In genomic region chr20:9483131-9483530, GRCh38 we compare ENCODE assay signal across 31 cellular contexts. TPM values are rescaled to one million over a fixed set of nuclear protein-coding genes. Genes with fewer than 3 reads are reported as not detected.
"Had no signal": no experiment of that assay in that cellular context is flagged by ENCODE, and none has a peak within 500 bp of the region (broad histone marks: within the 10 kb centered on the region; RNA-seq: fewer than 3 reads in every experiment).

No MANE protein-coding gene starts in this region.

- H3K27ac ChIP-seq: breast epithelium, epithelial cell of prostate, esophagus squamous epithelium, gastrocnemius medialis, hepatocyte, left ventricle myocardium inferior, stomach, thyroid gland, upper lobe of left lung, vagina had no signal

- H3K27me3 Mint-ChIP-seq: activated CD4-positive, alpha-beta memory T cell treated with anti-CD3 and anti-CD28 coated beads, Interleukin-2, amount 10 ng/mL, durations not matched to agents 7 days and 5 days; activated CD4-positive, alpha-beta T cell treated with anti-CD3 and anti-CD28 coated beads, Interleukin-2, amount 10 ng/mL, durations not matched to agents 7 days and 5 days; activated naive CD4-positive, alpha-beta T cell treated with anti-CD3 and anti-CD28 coated beads, Interleukin-2, amount 10 ng/mL, durations not matched to agents 7 days and 5 days; activated T-cell treated with anti-CD3 and anti-CD28 coated beads, Interleukin-2, amount 50 U/mL, for 24 hours; natural killer cell treated with Interleukin-12 subunit alpha and Interleukin-12 subunit beta and Interleukin-15 and Interleukin-18, amount 100 ng/mL, for 72 hours had no signal

- H3K79me2 ChIP-seq: hepatocyte had no signal

- H3K4me3 Mint-ChIP-seq: activated CD4-positive, alpha-beta memory T cell treated with anti-CD3 and anti-CD28 coated beads, Interleukin-2, amount 10 ng/mL, durations not matched to agents 7 days and 5 days; activated CD4-positive, alpha-beta T cell treated with anti-CD3 and anti-CD28 coated beads, Interleukin-2, amount 10 ng/mL, durations not matched to agents 7 days and 5 days; activated naive CD4-positive, alpha-beta T cell treated with anti-CD3 and anti-CD28 coated beads, Interleukin-2, amount 10 ng/mL, durations not matched to agents 7 days and 5 days; activated T-cell treated with anti-CD3 and anti-CD28 coated beads, Interleukin-2, amount 50 U/mL, for 24 hours; natural killer cell treated with Interleukin-12 subunit alpha and Interleukin-12 subunit beta and Interleukin-15 and Interleukin-18, amount 100 ng/mL, for 72 hours; stimulated activated naive B cell treated with anti-CD40 and anti-IgM and Interleukin-4, amounts not matched to agents 10 μg/mL and 1 μg/mL and 100 μg/mL, for 72 hours; WTC11 had no signal

- DNase-seq: activated CD4-positive, alpha-beta memory T cell treated with anti-CD3 and anti-CD28 coated beads, Interleukin-2, amount 10 ng/mL, durations not matched to agents 7 days and 5 days; activated CD4-positive, alpha-beta T cell treated with anti-CD3 and anti-CD28 coated beads for 1 hour; activated CD4-positive, alpha-beta T cell treated with anti-CD3 and anti-CD28 coated beads, Interleukin-2, amount 10 ng/mL, durations not matched to agents 7 days and 5 days; activated CD8-positive, alpha-beta memory T cell treated with anti-CD3 and anti-CD28 coated beads, Interleukin-2, amount 50 U/mL, for 48 hours; activated gamma-delta T cell; activated naive CD4-positive, alpha-beta T cell treated with anti-CD3 and anti-CD28 coated beads, Interleukin-2, amount 10 ng/mL, durations not matched to agents 7 days and 5 days; activated T-cell treated with anti-CD3 and anti-CD28 coated beads, Interleukin-2, amount 50 U/mL, for 24 hours; amniotic stem cell; central memory CD4-positive, alpha-beta T cell; dermis blood vessel endothelial cell; effector CD4-positive, alpha-beta T cell; esophagus squamous epithelium; gastrocnemius medialis; islet precursor cell; left ventricle myocardium inferior; mucosa of descending colon; right cardiac atrium; stimulated activated CD4-positive, alpha-beta T cell treated with anti-CD3 and anti-CD28 coated beads, Interleukin-15, amount 100 ng/mL, for 24 hours; stimulated activated CD4-positive, alpha-beta T cell treated with anti-CD3 and anti-CD28 coated beads, Interleukin-2, amount 100 ng/mL, for 24 hours; stimulated activated naive B cell treated with anti-CD40 and anti-IgM and Interleukin-4, amounts not matched to agents 10 μg/mL and 1 μg/mL and 100 μg/mL, for 72 hours; stomach; thyroid gland; upper lobe of left lung had no signal

- H2AFZ ChIP-seq: hepatocyte had no signal

- H3K9me3 Mint-ChIP-seq: activated CD4-positive, alpha-beta T cell treated with anti-CD3 and anti-CD28 coated beads, Interleukin-2, amount 10 ng/mL, durations not matched to agents 7 days and 5 days; activated naive CD4-positive, alpha-beta T cell treated with anti-CD3 and anti-CD28 coated beads, Interleukin-2, amount 10 ng/mL, durations not matched to agents 7 days and 5 days; activated T-cell treated with anti-CD3 and anti-CD28 coated beads, Interleukin-2, amount 50 U/mL, for 24 hours; stimulated activated naive B cell treated with anti-CD40 and anti-IgM and Interleukin-4, amounts not matched to agents 10 μg/mL and 1 μg/mL and 100 μg/mL, for 72 hours; WTC11 had no signal

- H3K27me3 ChIP-seq: breast epithelium, esophagus squamous epithelium, gastrocnemius medialis, stomach, thyroid gland, upper lobe of left lung, vagina had no signal

- H3K4me1 Mint-ChIP-seq: activated CD4-positive, alpha-beta memory T cell treated with anti-CD3 and anti-CD28 coated beads, Interleukin-2, amount 10 ng/mL, durations not matched to agents 7 days and 5 days; activated CD4-positive, alpha-beta T cell treated with anti-CD3 and anti-CD28 coated beads, Interleukin-2, amount 10 ng/mL, durations not matched to agents 7 days and 5 days; activated naive CD4-positive, alpha-beta T cell treated with anti-CD3 and anti-CD28 coated beads, Interleukin-2, amount 10 ng/mL, durations not matched to agents 7 days and 5 days had no signal

- H3K4me1 ChIP-seq: breast epithelium, esophagus squamous epithelium, gastrocnemius medialis, left ventricle myocardium inferior, stomach, thyroid gland, upper lobe of left lung, vagina had no signal

- H3K4me2 ChIP-seq: hepatocyte had no signal

- H3K36me3 ChIP-seq: breast epithelium, esophagus squamous epithelium, gastrocnemius medialis, thyroid gland, upper lobe of left lung, vagina had no signal

- H3K27ac Mint-ChIP-seq: activated CD4-positive, alpha-beta memory T cell treated with anti-CD3 and anti-CD28 coated beads, Interleukin-2, amount 10 ng/mL, durations not matched to agents 7 days and 5 days; activated CD4-positive, alpha-beta T cell treated with anti-CD3 and anti-CD28 coated beads, Interleukin-2, amount 10 ng/mL, durations not matched to agents 7 days and 5 days; activated naive CD4-positive, alpha-beta T cell treated with anti-CD3 and anti-CD28 coated beads, Interleukin-2, amount 10 ng/mL, durations not matched to agents 7 days and 5 days; activated T-cell treated with anti-CD3 and anti-CD28 coated beads, Interleukin-2, amount 50 U/mL, for 24 hours; natural killer cell treated with Interleukin-12 subunit alpha and Interleukin-12 subunit beta and Interleukin-15 and Interleukin-18, amount 100 ng/mL, for 72 hours; stimulated activated naive B cell treated with anti-CD40 and anti-IgM and Interleukin-4, amounts not matched to agents 10 μg/mL and 1 μg/mL and 100 μg/mL, for 72 hours; WTC11 had no signal

- H3K9me3 ChIP-seq: breast epithelium, esophagus squamous epithelium, gastrocnemius medialis, left ventricle myocardium inferior, mucosa of descending colon, stomach, thyroid gland, upper lobe of left lung, vagina had no signal

- H3K36me3 Mint-ChIP-seq: activated naive CD4-positive, alpha-beta T cell treated with anti-CD3 and anti-CD28 coated beads, Interleukin-2, amount 10 ng/mL, durations not matched to agents 7 days and 5 days; natural killer cell treated with Interleukin-12 subunit alpha and Interleukin-12 subunit beta and Interleukin-15 and Interleukin-18, amount 100 ng/mL, for 72 hours; stimulated activated naive B cell treated with anti-CD40 and anti-IgM and Interleukin-4, amounts not matched to agents 10 μg/mL and 1 μg/mL and 100 μg/mL, for 72 hours; WTC11 had no signal

- H3K4me3 ChIP-seq: breast epithelium, esophagus squamous epithelium, gastrocnemius medialis, hepatocyte, left ventricle myocardium inferior, lung, mucosa of descending colon, stomach, thyroid gland, upper lobe of left lung, vagina had no signal

- ATAC-seq: gastrocnemius medialis; mucosa of descending colon; natural killer cell treated with Interleukin-12 subunit alpha and Interleukin-12 subunit beta and Interleukin-15 and Interleukin-18, amount 100 ng/mL, for 72 hours; right cardiac atrium; WTC11 had no signal

RNA-seq across cellular contexts. Expression of gene LAMP5, which starts 31.3 kb away (rescaled TPM):
- total RNA-seq: activated CD4-positive, alpha-beta memory T cell treated with anti-CD3 and anti-CD28 coated beads, Interleukin-2, amount 10 ng/mL, durations not matched to agents 7 days and 5 days; activated CD4-positive, alpha-beta T cell treated with anti-CD3 and anti-CD28 coated beads, Interleukin-2, amount 10 ng/mL, durations not matched to agents 7 days and 5 days; esophagus squamous epithelium; gastrocnemius medialis; left ventricle myocardium inferior; natural killer cell treated with Interleukin-12 subunit alpha and Interleukin-12 subunit beta and Interleukin-15 and Interleukin-18, amount 100 ng/mL, for 72 hours; omental fat pad; right cardiac atrium had no signal
- polyA plus RNA-seq: hepatocyte had no signal
